ENCODE assay signal across 1 cellular context in genomic region chr7:127591189-127591588, GRCh38.
TF ChIP-seq lines count a peak whose summit lies in the region.

No MANE protein-coding gene starts in this region.

TF ChIP-seq in K562, 482 proteins besides CTCF, POLR2A, EP300 and RAD21:
- TF ChIP-seq CHCHD3 (CRISPR knock-in tag; IDR thresholded peaks at IDR 0.05) (no peak), RBFOX2 (IDR thresholded peaks at IDR 0.05; ENCODE audit: low read depth, low read length) (peak; percentile 28; the same call in 1 of the 2 replicates)
